In genomic region chr10:68301301-68301700, GRCh38 we compare ENCODE assay signal across 1 cellular context.
TF ChIP-seq lines count a peak whose summit lies in the region.

No MANE protein-coding gene starts in this region.

TF ChIP-seq in GM12878, 131 proteins besides CTCF, POLR2A, EP300 and RAD21:
- TF ChIP-seq BACH1 (IDR thresholded peaks at IDR 0.05; ENCODE audit: borderline replicate concordance): no peak
- no peak for TF ChIP-seq CBFB (IDR thresholded peaks at IDR 0.05; ENCODE audit: low read depth)
- no peak for TF ChIP-seq MYC (IDR thresholded peaks at IDR 0.05; ENCODE audit: insufficient read depth, insufficient read length, insufficient replicate concordance, low read length, severe bottlenecking)
- no peak for TF ChIP-seq IRF3 (IDR thresholded peaks at IDR 0.05)
- TF ChIP-seq NRF1 (conservative IDR thresholded peaks at IDR 0.05; ENCODE audit: low read depth, low read length): no peak
- TF ChIP-seq NFYA (IDR thresholded peaks at IDR 0.05; ENCODE audit: borderline replicate concordance, low read depth, low read length): no peak
- no peak for TF ChIP-seq RCOR1 (conservative IDR thresholded peaks at IDR 0.05; ENCODE audit: low read depth, low read length)
- TF ChIP-seq JUNB (IDR thresholded peaks at IDR 0.05): no peak
- TF ChIP-seq NFIC (IDR thresholded peaks at IDR 0.05; ENCODE audit: low read depth, low read length): no peak
- no peak for TF ChIP-seq CREB1 (IDR thresholded peaks at IDR 0.05; ENCODE audit: low read depth)
- TF ChIP-seq NBN (IDR thresholded peaks at IDR 0.05): no peak
- TF ChIP-seq RBBP5 (conservative IDR thresholded peaks at IDR 0.05): no peak
